29 cellular contexts compared by ENCODE assay signal in the genomic region with DNA sequence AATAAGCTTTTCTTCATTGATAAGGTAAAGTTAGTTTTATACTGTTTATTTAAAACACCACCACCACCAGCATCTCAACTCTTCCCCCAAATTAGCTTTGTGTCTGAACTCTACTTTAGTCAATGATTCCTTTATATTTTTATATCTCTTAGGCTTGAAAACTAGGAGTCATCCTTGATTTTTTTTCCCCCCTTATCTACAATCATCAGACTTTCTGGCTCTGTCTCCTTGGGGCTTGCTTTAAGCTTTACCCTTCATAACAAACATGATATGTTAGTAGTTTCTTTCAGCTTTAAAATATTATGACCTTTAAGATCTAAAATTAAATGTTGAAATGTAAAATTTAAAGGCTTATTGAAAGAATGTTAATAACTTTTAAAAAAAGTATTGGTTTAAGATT.
"Had no signal": no experiment of that assay in that cellular context is flagged by ENCODE, and none has a peak within 500 bp of the region (broad histone marks: within the 10 kb centered on the region; RNA-seq: fewer than 3 reads in every experiment).

No MANE protein-coding gene starts in this region.

- H3K4me3 Mint-ChIP-seq: activated CD4-positive, alpha-beta memory T cell treated with anti-CD3 and anti-CD28 coated beads, Interleukin-2, amount 10 ng/mL, durations not matched to agents 7 days and 5 days; activated CD4-positive, alpha-beta T cell treated with anti-CD3 and anti-CD28 coated beads, Interleukin-2, amount 10 ng/mL, durations not matched to agents 7 days and 5 days; activated naive CD4-positive, alpha-beta T cell treated with anti-CD3 and anti-CD28 coated beads, Interleukin-2, amount 10 ng/mL, durations not matched to agents 7 days and 5 days; activated naive CD8-positive, alpha-beta T cell treated with anti-CD3 and anti-CD28 coated beads, Interleukin-2, amount 10 ng/mL, durations not matched to agents 7 days and 5 days; activated T-cell treated with anti-CD3 and anti-CD28 coated beads, Interleukin-2, amount 50 U/mL, for 24 hours; activated T-cell treated with anti-CD3 and anti-CD28 coated beads, Interleukin-2, amount 50 U/mL, for 72 hours; brain; T-helper 2 cell treated with Interferon-gamma antibody and Interleukin-4, amounts not matched to agents 5 μg/mL and 100 μg/mL, for 36 hours; WTC11 had no signal

- H3K9me3 Mint-ChIP-seq: activated CD4-positive, alpha-beta memory T cell treated with anti-CD3 and anti-CD28 coated beads, Interleukin-2, amount 10 ng/mL, durations not matched to agents 7 days and 5 days; activated CD4-positive, alpha-beta T cell treated with anti-CD3 and anti-CD28 coated beads, Interleukin-2, amount 10 ng/mL, durations not matched to agents 7 days and 5 days; activated naive CD4-positive, alpha-beta T cell treated with anti-CD3 and anti-CD28 coated beads, Interleukin-2, amount 10 ng/mL, durations not matched to agents 7 days and 5 days; activated naive CD4-positive, alpha-beta T cell treated with anti-CD3 and anti-CD28 coated beads, Interleukin-2, amount 50 U/mL, for 72 hours; activated naive CD8-positive, alpha-beta T cell treated with anti-CD3 and anti-CD28 coated beads, Interleukin-2, amount 10 ng/mL, durations not matched to agents 7 days and 5 days; activated T-cell treated with anti-CD3 and anti-CD28 coated beads, Interleukin-2, amount 50 U/mL, for 24 hours; activated T-cell treated with anti-CD3 and anti-CD28 coated beads, Interleukin-2, amount 50 U/mL, for 72 hours; brain; T-helper 2 cell treated with Interferon-gamma antibody and Interleukin-4, amounts not matched to agents 5 μg/mL and 100 μg/mL, for 36 hours; WTC11 had no signal

- H3K27ac Mint-ChIP-seq: activated CD4-positive, alpha-beta memory T cell treated with anti-CD3 and anti-CD28 coated beads, Interleukin-2, amount 10 ng/mL, durations not matched to agents 7 days and 5 days; activated CD4-positive, alpha-beta T cell treated with anti-CD3 and anti-CD28 coated beads, Interleukin-2, amount 10 ng/mL, durations not matched to agents 7 days and 5 days; activated naive CD4-positive, alpha-beta T cell treated with anti-CD3 and anti-CD28 coated beads, Interleukin-2, amount 10 ng/mL, durations not matched to agents 7 days and 5 days; activated naive CD4-positive, alpha-beta T cell treated with anti-CD3 and anti-CD28 coated beads, Interleukin-2, amount 50 U/mL, for 72 hours; activated naive CD8-positive, alpha-beta T cell treated with anti-CD3 and anti-CD28 coated beads, Interleukin-2, amount 10 ng/mL, durations not matched to agents 7 days and 5 days; activated T-cell treated with anti-CD3 and anti-CD28 coated beads, Interleukin-2, amount 50 U/mL, for 24 hours; activated T-cell treated with anti-CD3 and anti-CD28 coated beads, Interleukin-2, amount 50 U/mL, for 72 hours; T-helper 2 cell treated with Interferon-gamma antibody and Interleukin-4, amounts not matched to agents 5 μg/mL and 100 μg/mL, for 36 hours; WTC11 had no signal

- H3K36me3 Mint-ChIP-seq: activated naive CD4-positive, alpha-beta T cell treated with anti-CD3 and anti-CD28 coated beads, Interleukin-2, amount 10 ng/mL, durations not matched to agents 7 days and 5 days; brain; WTC11 had no signal

- H3K27ac ChIP-seq: ascending aorta, breast epithelium, cardiac muscle cell, colonic mucosa had no signal

- ATAC-seq: activated naive CD4-positive, alpha-beta T cell treated with anti-CD3 and anti-CD28 coated beads, Interleukin-2, amount 50 U/mL, for 72 hours; activated T-cell treated with anti-CD3 and anti-CD28 coated beads, Interleukin-2, amount 50 U/mL, for 72 hours; esophagus mucosa; WTC11 had no signal

- H3K4me1 Mint-ChIP-seq: activated CD4-positive, alpha-beta memory T cell treated with anti-CD3 and anti-CD28 coated beads, Interleukin-2, amount 10 ng/mL, durations not matched to agents 7 days and 5 days; activated CD4-positive, alpha-beta T cell treated with anti-CD3 and anti-CD28 coated beads, Interleukin-2, amount 10 ng/mL, durations not matched to agents 7 days and 5 days; activated naive CD4-positive, alpha-beta T cell treated with anti-CD3 and anti-CD28 coated beads, Interleukin-2, amount 10 ng/mL, durations not matched to agents 7 days and 5 days; activated naive CD8-positive, alpha-beta T cell treated with anti-CD3 and anti-CD28 coated beads, Interleukin-2, amount 10 ng/mL, durations not matched to agents 7 days and 5 days had no signal

- DNase-seq: activated CD4-positive, alpha-beta memory T cell treated with anti-CD3 and anti-CD28 coated beads, Interleukin-2, amount 10 ng/mL, durations not matched to agents 7 days and 5 days; activated CD4-positive, alpha-beta T cell treated with anti-CD3 and anti-CD28 coated beads for 1 hour; activated CD4-positive, alpha-beta T cell treated with anti-CD3 and anti-CD28 coated beads for 4 hours; activated CD4-positive, alpha-beta T cell treated with anti-CD3 and anti-CD28 coated beads, Interleukin-2, amount 10 ng/mL, durations not matched to agents 7 days and 5 days; activated CD4-positive, alpha-beta T cell treated with anti-CD3 and anti-CD28 coated beads, Interleukin-2, amount 50 U/mL, for 4 hours; activated CD8-positive, alpha-beta memory T cell treated with anti-CD3 and anti-CD28 coated beads, Interleukin-2, amount 50 U/mL, for 48 hours; activated gamma-delta T cell; activated naive CD4-positive, alpha-beta T cell; activated naive CD4-positive, alpha-beta T cell treated with anti-CD3 and anti-CD28 coated beads, Interleukin-2, amount 10 ng/mL, durations not matched to agents 7 days and 5 days; activated naive CD8-positive, alpha-beta T cell treated with anti-CD3 and anti-CD28 coated beads, Interleukin-2, amount 10 ng/mL, durations not matched to agents 7 days and 5 days; activated T-cell treated with anti-CD3 and anti-CD28 coated beads for 4 hours; activated T-cell treated with anti-CD3 and anti-CD28 coated beads, Interleukin-2, amount 50 U/mL, for 24 hours; activated T-cell treated with anti-CD3 and anti-CD28 coated beads, Interleukin-2, amount 50 U/mL, for 72 hours; central memory CD4-positive, alpha-beta T cell; cerebellar nuclear complex; colonic mucosa; effector CD8-positive, alpha-beta T cell; foreskin fibroblast; head of caudate nucleus; hippocampal formation; T1000 had no signal

- H3K27me3 Mint-ChIP-seq: activated CD4-positive, alpha-beta memory T cell treated with anti-CD3 and anti-CD28 coated beads, Interleukin-2, amount 10 ng/mL, durations not matched to agents 7 days and 5 days; activated CD4-positive, alpha-beta T cell treated with anti-CD3 and anti-CD28 coated beads, Interleukin-2, amount 10 ng/mL, durations not matched to agents 7 days and 5 days; activated naive CD4-positive, alpha-beta T cell treated with anti-CD3 and anti-CD28 coated beads, Interleukin-2, amount 10 ng/mL, durations not matched to agents 7 days and 5 days; activated naive CD8-positive, alpha-beta T cell treated with anti-CD3 and anti-CD28 coated beads, Interleukin-2, amount 10 ng/mL, durations not matched to agents 7 days and 5 days; activated T-cell treated with anti-CD3 and anti-CD28 coated beads, Interleukin-2, amount 50 U/mL, for 24 hours; brain had no signal
